9 cellular contexts compared by ENCODE assay signal in the genomic region with DNA sequence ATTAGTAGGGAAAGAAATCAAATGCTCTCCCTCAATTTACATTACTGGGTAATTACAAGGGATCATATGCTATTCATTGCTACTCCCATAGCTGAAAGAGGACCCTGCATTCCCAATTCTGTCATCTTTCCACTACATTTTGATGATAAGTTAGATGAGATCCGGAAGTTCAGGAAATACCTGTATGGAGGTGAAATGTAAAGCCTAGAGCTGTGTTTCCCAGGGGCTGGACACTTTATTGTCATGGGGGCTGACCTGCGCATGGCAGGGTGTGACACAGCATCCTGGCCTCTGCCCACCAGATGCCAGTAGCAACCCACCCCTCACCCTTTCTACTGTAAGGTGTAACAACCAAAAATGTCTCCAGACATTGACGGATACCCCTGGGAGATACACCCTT.
"Had no signal": no experiment of that assay in that cellular context is flagged by ENCODE, and none has a peak within 500 bp of the region (broad histone marks: within the 10 kb centered on the region; RNA-seq: fewer than 3 reads in every experiment).

No MANE protein-coding gene starts in this region.

- H3K4me3 ChIP-seq: GM23248, GM23338, HAP-1 had no signal

- H3K27ac ChIP-seq: GM23248 had no signal

- H3K9me3 ChIP-seq: HAP-1 had no signal

- DNase-seq: GM23248, GOT3, H7, H9, HCEC 1CT, HFFc6 had no signal

- ATAC-seq: GM23338, HCT116 had no signal

- H3K4me1 ChIP-seq: HAP-1 had no signal

- H3K36me3 ChIP-seq: HAP-1 had no signal
